Comparison of ENCODE assay signal across 1 cellular context in the genomic region with DNA sequence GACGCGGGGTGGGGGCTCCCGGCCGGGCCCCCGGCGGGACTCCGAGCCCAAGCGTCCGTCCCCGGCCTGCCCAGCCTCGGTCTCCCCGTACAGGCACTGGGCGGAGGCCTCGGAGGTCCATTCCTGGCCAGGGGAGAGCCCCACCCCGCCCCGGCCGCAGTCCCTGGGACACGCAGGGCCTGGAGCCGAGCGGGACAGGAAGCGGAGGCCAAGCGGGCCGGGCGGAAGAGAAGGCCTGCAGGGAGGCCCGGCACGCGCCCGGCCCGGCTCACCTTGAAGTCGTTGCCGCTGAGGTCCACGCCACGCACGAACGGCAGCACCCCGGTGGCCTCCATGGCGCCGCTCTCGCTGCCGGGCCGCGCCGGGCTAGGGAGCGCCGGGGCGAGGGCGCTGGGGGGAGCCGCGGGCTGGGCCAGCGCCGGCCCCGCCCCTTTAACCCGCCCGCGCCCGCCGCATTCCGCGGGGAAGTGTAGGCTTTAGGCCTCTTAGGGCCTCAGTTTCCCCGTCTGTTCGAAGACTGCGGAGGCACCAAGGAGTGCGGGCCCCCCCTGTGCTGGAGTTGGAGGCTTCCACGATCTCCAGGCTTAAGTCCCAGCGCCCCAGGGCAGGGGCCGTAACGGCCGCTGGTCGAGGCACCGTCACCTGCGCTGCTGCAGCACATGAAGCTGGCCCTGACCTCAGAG.
TF ChIP-seq lines count a peak whose summit lies in the region.

A gene (minus strand): TSS at position 383 of the 683 bp plus-strand sequence. CDS start 48 bp downstream, at position 335.

TF ChIP-seq in K562, 482 proteins besides CTCF, POLR2A, EP300 and RAD21 (continued from another document and continues in another):
- TF ChIP-seq, protein P1, sequence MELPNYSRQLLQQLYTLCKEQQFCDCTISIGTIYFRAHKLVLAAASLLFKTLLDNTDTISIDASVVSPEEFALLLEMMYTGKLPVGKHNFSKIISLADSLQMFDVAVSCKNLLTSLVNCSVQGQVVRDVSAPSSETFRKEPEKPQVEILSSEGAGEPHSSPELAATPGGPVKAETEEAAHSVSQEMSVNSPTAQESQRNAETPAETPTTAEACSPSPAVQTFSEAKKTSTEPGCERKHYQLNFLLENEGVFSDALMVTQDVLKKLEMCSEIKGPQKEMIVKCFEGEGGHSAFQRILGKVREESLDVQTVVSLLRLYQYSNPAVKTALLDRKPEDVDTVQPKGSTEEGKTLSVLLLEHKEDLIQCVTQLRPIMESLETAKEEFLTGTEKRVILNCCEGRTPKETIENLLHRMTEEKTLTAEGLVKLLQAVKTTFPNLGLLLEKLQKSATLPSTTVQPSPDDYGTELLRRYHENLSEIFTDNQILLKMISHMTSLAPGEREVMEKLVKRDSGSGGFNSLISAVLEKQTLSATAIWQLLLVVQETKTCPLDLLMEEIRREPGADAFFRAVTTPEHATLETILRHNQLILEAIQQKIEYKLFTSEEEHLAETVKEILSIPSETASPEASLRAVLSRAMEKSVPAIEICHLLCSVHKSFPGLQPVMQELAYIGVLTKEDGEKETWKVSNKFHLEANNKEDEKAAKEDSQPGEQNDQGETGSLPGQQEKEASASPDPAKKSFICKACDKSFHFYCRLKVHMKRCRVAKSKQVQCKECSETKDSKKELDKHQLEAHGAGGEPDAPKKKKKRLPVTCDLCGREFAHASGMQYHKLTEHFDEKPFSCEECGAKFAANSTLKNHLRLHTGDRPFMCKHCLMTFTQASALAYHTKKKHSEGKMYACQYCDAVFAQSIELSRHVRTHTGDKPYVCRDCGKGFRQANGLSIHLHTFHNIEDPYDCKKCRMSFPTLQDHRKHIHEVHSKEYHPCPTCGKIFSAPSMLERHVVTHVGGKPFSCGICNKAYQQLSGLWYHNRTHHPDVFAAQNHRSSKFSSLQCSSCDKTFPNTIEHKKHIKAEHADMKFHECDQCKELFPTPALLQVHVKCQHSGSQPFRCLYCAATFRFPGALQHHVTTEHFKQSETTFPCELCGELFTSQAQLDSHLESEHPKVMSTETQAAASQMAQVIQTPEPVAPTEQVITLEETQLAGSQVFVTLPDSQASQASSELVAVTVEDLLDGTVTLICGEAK (IDR thresholded peaks at IDR 0.05): no peak
- TF ChIP-seq, protein P1 (CRISPR knock-in tag; IDR thresholded peaks at IDR 0.05): no peak
- TF ChIP-seq POLR3A (IDR thresholded peaks at IDR 0.05; ENCODE audit: borderline replicate concordance, extremely low read depth, insufficient read depth, insufficient read length) (no peak), NFIC (IDR thresholded peaks at IDR 0.05) (0 out of 2 replicates have a peak, but pooled peaks have one; percentile 7), ZNF165 (CRISPR knock-in tag; IDR thresholded peaks at IDR 0.05; ENCODE audit: borderline replicate concordance) (no peak), SIN3B (IDR thresholded peaks at IDR 0.05; ENCODE audit: low read depth) (0 out of 2 replicates have a peak, but pooled peaks have one; percentile 46), ZNF695 (CRISPR knock-in tag; IDR thresholded peaks at IDR 0.05) (no peak), ZNF217 (CRISPR knock-in tag; IDR thresholded peaks at IDR 0.05) (no peak), ZNF316 (IDR thresholded peaks at IDR 0.05) (peak; percentile 40; the same call in 1 of the 2 replicates), ATF7 (IDR thresholded peaks at IDR 0.05) (peak; percentile 56; the same call in 1 of the 2 replicates), HOXB6 (CRISPR knock-in tag; IDR thresholded peaks at IDR 0.05; ENCODE audit: borderline replicate concordance) (no peak), CTBP1 (IDR thresholded peaks at IDR 0.05; ENCODE audit: borderline replicate concordance) (peak; percentile 56; the same call in 1 of the 2 replicates)
- TF ChIP-seq, protein P2, sequence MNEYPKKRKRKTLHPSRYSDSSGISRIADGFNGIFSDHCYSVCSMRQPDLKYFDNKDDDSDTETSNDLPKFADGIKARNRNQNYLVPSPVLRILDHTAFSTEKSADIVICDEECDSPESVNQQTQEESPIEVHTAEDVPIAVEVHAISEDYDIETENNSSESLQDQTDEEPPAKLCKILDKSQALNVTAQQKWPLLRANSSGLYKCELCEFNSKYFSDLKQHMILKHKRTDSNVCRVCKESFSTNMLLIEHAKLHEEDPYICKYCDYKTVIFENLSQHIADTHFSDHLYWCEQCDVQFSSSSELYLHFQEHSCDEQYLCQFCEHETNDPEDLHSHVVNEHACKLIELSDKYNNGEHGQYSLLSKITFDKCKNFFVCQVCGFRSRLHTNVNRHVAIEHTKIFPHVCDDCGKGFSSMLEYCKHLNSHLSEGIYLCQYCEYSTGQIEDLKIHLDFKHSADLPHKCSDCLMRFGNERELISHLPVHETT (CRISPR knock-in tag; conservative IDR thresholded peaks at IDR 0.05 in 1 of 2, IDR thresholded peaks at IDR 0.05 in 1 of 2): peak in 1 of 2 experiments; percentile 72; a peak in 2 of 4 replicates
- TF ChIP-seq, protein P3, sequence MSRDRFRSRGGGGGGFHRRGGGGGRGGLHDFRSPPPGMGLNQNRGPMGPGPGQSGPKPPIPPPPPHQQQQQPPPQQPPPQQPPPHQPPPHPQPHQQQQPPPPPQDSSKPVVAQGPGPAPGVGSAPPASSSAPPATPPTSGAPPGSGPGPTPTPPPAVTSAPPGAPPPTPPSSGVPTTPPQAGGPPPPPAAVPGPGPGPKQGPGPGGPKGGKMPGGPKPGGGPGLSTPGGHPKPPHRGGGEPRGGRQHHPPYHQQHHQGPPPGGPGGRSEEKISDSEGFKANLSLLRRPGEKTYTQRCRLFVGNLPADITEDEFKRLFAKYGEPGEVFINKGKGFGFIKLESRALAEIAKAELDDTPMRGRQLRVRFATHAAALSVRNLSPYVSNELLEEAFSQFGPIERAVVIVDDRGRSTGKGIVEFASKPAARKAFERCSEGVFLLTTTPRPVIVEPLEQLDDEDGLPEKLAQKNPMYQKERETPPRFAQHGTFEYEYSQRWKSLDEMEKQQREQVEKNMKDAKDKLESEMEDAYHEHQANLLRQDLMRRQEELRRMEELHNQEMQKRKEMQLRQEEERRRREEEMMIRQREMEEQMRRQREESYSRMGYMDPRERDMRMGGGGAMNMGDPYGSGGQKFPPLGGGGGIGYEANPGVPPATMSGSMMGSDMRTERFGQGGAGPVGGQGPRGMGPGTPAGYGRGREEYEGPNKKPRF (IDR thresholded peaks at IDR 0.05; ENCODE audit: low read depth, low read length): no peak
- TF ChIP-seq, protein P4, sequence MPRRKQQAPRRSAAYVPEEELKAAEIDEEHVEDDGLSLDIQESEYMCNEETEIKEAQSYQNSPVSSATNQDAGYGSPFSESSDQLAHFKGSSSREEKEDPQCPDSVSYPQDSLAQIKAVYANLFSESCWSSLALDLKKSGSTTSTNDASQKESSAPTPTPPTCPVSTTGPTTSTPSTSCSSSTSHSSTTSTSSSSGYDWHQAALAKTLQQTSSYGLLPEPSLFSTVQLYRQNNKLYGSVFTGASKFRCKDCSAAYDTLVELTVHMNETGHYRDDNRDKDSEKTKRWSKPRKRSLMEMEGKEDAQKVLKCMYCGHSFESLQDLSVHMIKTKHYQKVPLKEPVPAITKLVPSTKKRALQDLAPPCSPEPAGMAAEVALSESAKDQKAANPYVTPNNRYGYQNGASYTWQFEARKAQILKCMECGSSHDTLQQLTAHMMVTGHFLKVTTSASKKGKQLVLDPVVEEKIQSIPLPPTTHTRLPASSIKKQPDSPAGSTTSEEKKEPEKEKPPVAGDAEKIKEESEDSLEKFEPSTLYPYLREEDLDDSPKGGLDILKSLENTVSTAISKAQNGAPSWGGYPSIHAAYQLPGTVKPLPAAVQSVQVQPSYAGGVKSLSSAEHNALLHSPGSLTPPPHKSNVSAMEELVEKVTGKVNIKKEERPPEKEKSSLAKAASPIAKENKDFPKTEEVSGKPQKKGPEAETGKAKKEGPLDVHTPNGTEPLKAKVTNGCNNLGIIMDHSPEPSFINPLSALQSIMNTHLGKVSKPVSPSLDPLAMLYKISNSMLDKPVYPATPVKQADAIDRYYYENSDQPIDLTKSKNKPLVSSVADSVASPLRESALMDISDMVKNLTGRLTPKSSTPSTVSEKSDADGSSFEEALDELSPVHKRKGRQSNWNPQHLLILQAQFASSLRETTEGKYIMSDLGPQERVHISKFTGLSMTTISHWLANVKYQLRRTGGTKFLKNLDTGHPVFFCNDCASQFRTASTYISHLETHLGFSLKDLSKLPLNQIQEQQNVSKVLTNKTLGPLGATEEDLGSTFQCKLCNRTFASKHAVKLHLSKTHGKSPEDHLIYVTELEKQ (CRISPR knock-in tag; IDR thresholded peaks at IDR 0.05): no peak
- TF ChIP-seq, protein P5, sequence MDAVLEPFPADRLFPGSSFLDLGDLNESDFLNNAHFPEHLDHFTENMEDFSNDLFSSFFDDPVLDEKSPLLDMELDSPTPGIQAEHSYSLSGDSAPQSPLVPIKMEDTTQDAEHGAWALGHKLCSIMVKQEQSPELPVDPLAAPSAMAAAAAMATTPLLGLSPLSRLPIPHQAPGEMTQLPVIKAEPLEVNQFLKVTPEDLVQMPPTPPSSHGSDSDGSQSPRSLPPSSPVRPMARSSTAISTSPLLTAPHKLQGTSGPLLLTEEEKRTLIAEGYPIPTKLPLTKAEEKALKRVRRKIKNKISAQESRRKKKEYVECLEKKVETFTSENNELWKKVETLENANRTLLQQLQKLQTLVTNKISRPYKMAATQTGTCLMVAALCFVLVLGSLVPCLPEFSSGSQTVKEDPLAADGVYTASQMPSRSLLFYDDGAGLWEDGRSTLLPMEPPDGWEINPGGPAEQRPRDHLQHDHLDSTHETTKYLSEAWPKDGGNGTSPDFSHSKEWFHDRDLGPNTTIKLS (IDR thresholded peaks at IDR 0.05; ENCODE audit: borderline replicate concordance, low read depth): peak; percentile 22; the same call in 1 of the 2 replicates
- TF ChIP-seq, protein P6, sequence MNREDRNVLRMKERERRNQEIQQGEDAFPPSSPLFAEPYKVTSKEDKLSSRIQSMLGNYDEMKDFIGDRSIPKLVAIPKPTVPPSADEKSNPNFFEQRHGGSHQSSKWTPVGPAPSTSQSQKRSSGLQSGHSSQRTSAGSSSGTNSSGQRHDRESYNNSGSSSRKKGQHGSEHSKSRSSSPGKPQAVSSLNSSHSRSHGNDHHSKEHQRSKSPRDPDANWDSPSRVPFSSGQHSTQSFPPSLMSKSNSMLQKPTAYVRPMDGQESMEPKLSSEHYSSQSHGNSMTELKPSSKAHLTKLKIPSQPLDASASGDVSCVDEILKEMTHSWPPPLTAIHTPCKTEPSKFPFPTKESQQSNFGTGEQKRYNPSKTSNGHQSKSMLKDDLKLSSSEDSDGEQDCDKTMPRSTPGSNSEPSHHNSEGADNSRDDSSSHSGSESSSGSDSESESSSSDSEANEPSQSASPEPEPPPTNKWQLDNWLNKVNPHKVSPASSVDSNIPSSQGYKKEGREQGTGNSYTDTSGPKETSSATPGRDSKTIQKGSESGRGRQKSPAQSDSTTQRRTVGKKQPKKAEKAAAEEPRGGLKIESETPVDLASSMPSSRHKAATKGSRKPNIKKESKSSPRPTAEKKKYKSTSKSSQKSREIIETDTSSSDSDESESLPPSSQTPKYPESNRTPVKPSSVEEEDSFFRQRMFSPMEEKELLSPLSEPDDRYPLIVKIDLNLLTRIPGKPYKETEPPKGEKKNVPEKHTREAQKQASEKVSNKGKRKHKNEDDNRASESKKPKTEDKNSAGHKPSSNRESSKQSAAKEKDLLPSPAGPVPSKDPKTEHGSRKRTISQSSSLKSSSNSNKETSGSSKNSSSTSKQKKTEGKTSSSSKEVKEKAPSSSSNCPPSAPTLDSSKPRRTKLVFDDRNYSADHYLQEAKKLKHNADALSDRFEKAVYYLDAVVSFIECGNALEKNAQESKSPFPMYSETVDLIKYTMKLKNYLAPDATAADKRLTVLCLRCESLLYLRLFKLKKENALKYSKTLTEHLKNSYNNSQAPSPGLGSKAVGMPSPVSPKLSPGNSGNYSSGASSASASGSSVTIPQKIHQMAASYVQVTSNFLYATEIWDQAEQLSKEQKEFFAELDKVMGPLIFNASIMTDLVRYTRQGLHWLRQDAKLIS (CRISPR knock-in tag; IDR thresholded peaks at IDR 0.05): no peak
- TF ChIP-seq, protein P7, sequence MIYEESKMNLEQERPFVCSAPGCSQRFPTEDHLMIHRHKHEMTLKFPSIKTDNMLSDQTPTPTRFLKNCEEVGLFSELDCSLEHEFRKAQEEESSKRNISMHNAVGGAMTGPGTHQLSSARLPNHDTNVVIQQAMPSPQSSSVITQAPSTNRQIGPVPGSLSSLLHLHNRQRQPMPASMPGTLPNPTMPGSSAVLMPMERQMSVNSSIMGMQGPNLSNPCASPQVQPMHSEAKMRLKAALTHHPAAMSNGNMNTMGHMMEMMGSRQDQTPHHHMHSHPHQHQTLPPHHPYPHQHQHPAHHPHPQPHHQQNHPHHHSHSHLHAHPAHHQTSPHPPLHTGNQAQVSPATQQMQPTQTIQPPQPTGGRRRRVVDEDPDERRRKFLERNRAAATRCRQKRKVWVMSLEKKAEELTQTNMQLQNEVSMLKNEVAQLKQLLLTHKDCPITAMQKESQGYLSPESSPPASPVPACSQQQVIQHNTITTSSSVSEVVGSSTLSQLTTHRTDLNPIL (CRISPR knock-in tag; IDR thresholded peaks at IDR 0.05): no peak
